ENCODE assay signal across 1 cellular context in genomic region chr17:48258317-48258716, GRCh38.
TF ChIP-seq lines count a peak whose summit lies in the region.

No MANE protein-coding gene starts in this region.

TF ChIP-seq in K562, 482 proteins besides CTCF, POLR2A, EP300 and RAD21 (continued from another document and continues in another):
- TF ChIP-seq ZBTB40 (IDR thresholded peaks at IDR 0.05) (0 out of 2 replicates have a peak, but pooled peaks have one; percentile 76), ZBTB40 (CRISPR knock-in tag; IDR thresholded peaks at IDR 0.05) (no peak), SOX6 (IDR thresholded peaks at IDR 0.05) (peak; percentile 38; the same call in 1 of the 2 replicates), ZNF318 (IDR thresholded peaks at IDR 0.05; ENCODE audit: borderline replicate concordance in 1 of 2, low read depth in 1 of 2) (peak in 1 of 2 experiments; percentile 24; a peak in 1 of 4 replicates), NEUROD1 (IDR thresholded peaks at IDR 0.05; ENCODE audit: borderline replicate concordance, low read depth, low read length, partially characterized antibody) (no peak), IFI16 (CRISPR knock-in tag; IDR thresholded peaks at IDR 0.05) (no peak), XRCC4 (IDR thresholded peaks at IDR 0.05; ENCODE audit: extremely low read depth, insufficient read depth, insufficient read length) (no peak), POLR2G (IDR thresholded peaks at IDR 0.05; ENCODE audit: low read depth, low read length) (no peak), ZBTB11 (CRISPR knock-in tag; IDR thresholded peaks at IDR 0.05) (0 out of 6 replicates have a peak, but pooled peaks of 1 of the 3 experiments have one; percentile 31), PKNOX1 (IDR thresholded peaks at IDR 0.05) (peak; percentile 72), SMARCA4 (IDR thresholded peaks at IDR 0.05) (peak; percentile 81), ELK1 (CRISPR knock-in tag; IDR thresholded peaks at IDR 0.05) (no peak), AFF1 (IDR thresholded peaks at IDR 0.05; ENCODE audit: low read depth in 1 of 2, partially characterized antibody in 2 of 2) (no peak), ZFPM2 (CRISPR knock-in tag; IDR thresholded peaks at IDR 0.05) (no peak), GTF2F1 (IDR thresholded peaks at IDR 0.05; ENCODE audit: low read depth, low read length) (no peak), MBD1 (CRISPR knock-in tag; IDR thresholded peaks at IDR 0.05) (no peak), HDAC3 (IDR thresholded peaks at IDR 0.05; ENCODE audit: borderline replicate concordance, partially characterized antibody) (peak; percentile 36)
